In the genomic region with DNA sequence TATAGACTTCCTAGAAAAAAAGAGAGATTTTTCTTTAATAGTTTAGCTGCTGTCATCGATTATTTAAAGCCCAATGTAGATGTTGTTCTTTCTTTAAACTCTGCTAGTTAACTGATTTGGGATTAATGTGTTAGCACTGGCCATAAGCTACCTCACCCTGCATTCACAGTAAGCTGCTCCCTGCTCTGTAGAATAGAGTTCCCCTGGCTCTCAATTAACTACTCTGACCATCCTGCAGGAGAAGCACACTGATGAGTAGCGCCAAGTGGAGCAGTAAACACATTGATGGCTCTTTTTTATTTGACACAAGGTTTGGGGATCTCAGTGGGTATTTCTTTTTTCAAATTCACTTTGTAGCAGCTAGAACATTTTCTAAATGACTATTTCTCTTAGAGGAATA, we compare ENCODE assay signal across 21 cellular contexts.
"Had no signal": no experiment of that assay in that cellular context is flagged by ENCODE, and none has a peak within 500 bp of the region (broad histone marks: within the 10 kb centered on the region; RNA-seq: fewer than 3 reads in every experiment).

No MANE protein-coding gene starts in this region.

- H3K27ac Mint-ChIP-seq: mesothelial cell of epicardium; naive B cell; natural killer cell treated with Interleukin-12 subunit alpha and Interleukin-12 subunit beta and Interleukin-15 and Interleukin-18, amount 100 ng/mL, for 72 hours; stimulated activated naive B cell treated with anti-CD40 and anti-IgM and Interleukin-4, amounts not matched to agents 10 μg/mL and 1 μg/mL and 100 μg/mL, for 72 hours; stimulated activated naive CD8-positive, alpha-beta T cell treated with anti-CD3 and anti-CD28 coated beads, Interleukin-15, Interleukin-2, amounts not matched to agents 100 ng/mL and 50 ng/mL, for 24 hours had no signal

- H3K36me3 Mint-ChIP-seq: mesothelial cell of epicardium; naive B cell; natural killer cell treated with Interleukin-12 subunit alpha and Interleukin-12 subunit beta and Interleukin-15 and Interleukin-18, amount 100 ng/mL, for 72 hours; stimulated activated naive B cell treated with anti-CD40 and anti-IgM and Interleukin-4, amounts not matched to agents 10 μg/mL and 1 μg/mL and 100 μg/mL, for 72 hours had no signal

- DNase-seq: dermis blood vessel endothelial cell; effector memory CD4-positive, alpha-beta T cell; erythroblast; esophagus squamous epithelium; head of caudate nucleus; mesenchymal stem cell; mucosa of descending colon; naive B cell; occipital lobe; ovary; posterior cingulate gyrus; right lobe of liver; small intestine; stimulated activated CD4-positive, alpha-beta T cell treated with anti-CD3 and anti-CD28 coated beads, Interleukin-15, amount 100 ng/mL, for 24 hours; stimulated activated CD4-positive, alpha-beta T cell treated with anti-CD3 and anti-CD28 coated beads, Interleukin-2, amount 100 ng/mL, for 48 hours; stimulated activated naive B cell treated with anti-CD40 and anti-IgM and Interleukin-4, amounts not matched to agents 10 μg/mL and 1 μg/mL and 100 μg/mL, for 72 hours; upper lobe of left lung had no signal

- H3K4me3 Mint-ChIP-seq: mesothelial cell of epicardium; naive B cell; natural killer cell treated with Interleukin-12 subunit alpha and Interleukin-12 subunit beta and Interleukin-15 and Interleukin-18, amount 100 ng/mL, for 72 hours; stimulated activated naive B cell treated with anti-CD40 and anti-IgM and Interleukin-4, amounts not matched to agents 10 μg/mL and 1 μg/mL and 100 μg/mL, for 72 hours; stimulated activated naive CD8-positive, alpha-beta T cell treated with anti-CD3 and anti-CD28 coated beads, Interleukin-15, Interleukin-2, amounts not matched to agents 100 ng/mL and 50 ng/mL, for 24 hours had no signal

- H3K9me3 Mint-ChIP-seq: mesothelial cell of epicardium; naive B cell; natural killer cell treated with Interleukin-12 subunit alpha and Interleukin-12 subunit beta and Interleukin-15 and Interleukin-18, amount 100 ng/mL, for 72 hours; stimulated activated naive B cell treated with anti-CD40 and anti-IgM and Interleukin-4, amounts not matched to agents 10 μg/mL and 1 μg/mL and 100 μg/mL, for 72 hours; stimulated activated naive CD8-positive, alpha-beta T cell treated with anti-CD3 and anti-CD28 coated beads, Interleukin-15, Interleukin-2, amounts not matched to agents 100 ng/mL and 50 ng/mL, for 24 hours had no signal

- ATAC-seq: left lobe of liver; mucosa of descending colon; natural killer cell treated with Interleukin-12 subunit alpha and Interleukin-12 subunit beta and Interleukin-15 and Interleukin-18, amount 100 ng/mL, for 72 hours; right lobe of liver; stimulated activated naive B cell treated with anti-CD40 and anti-IgM and Interleukin-4, amounts not matched to agents 10 μg/mL and 1 μg/mL and 100 μg/mL, for 72 hours had no signal

- H3K27me3 Mint-ChIP-seq: stimulated activated naive CD8-positive, alpha-beta T cell treated with anti-CD3 and anti-CD28 coated beads, Interleukin-15, Interleukin-2, amounts not matched to agents 100 ng/mL and 50 ng/mL, for 24 hours had no signal
